Comparison of ENCODE assay signal across 2 cellular contexts in the genomic region with DNA sequence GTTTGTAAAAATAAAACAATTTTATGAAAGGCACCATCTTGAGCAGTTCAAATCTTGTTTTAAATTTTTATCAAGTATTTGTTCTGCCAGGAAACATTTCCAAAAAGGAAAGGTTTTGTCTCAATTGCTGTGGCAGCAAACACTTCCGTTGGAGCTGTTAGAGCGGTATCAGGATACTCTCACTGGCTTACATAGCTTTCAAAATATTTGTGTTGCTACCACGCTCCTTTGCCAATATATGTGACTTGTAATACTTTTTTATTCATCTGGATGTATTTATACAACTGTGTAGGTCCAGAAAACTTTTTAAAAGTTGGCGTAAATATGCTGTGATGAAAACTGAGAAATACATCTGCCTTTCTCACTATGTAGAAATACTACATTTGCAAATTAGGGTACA.
TF ChIP-seq lines count a peak whose summit lies in the region.

No MANE protein-coding gene starts in this region.

TF ChIP-seq in IMR-90, 13 proteins besides CTCF, POLR2A, EP300 and RAD21:
- no peak for TF ChIP-seq CEBPB (IDR thresholded peaks at IDR 0.05; ENCODE audit: low read depth, low read length)
- TF ChIP-seq, protein P1, sequence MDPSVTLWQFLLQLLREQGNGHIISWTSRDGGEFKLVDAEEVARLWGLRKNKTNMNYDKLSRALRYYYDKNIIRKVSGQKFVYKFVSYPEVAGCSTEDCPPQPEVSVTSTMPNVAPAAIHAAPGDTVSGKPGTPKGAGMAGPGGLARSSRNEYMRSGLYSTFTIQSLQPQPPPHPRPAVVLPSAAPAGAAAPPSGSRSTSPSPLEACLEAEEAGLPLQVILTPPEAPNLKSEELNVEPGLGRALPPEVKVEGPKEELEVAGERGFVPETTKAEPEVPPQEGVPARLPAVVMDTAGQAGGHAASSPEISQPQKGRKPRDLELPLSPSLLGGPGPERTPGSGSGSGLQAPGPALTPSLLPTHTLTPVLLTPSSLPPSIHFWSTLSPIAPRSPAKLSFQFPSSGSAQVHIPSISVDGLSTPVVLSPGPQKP (IDR thresholded peaks at IDR 0.05; ENCODE audit: borderline replicate concordance, low read depth, low read length), result no peak

TF ChIP-seq in endothelial cell of umbilical vein, 7 proteins besides CTCF, POLR2A, EP300 and RAD21:
- TF ChIP-seq GATA2 (IDR thresholded peaks at IDR 0.05; ENCODE audit: insufficient read depth, insufficient read length, low read depth, low read length), result no peak
- TF ChIP-seq JUN (IDR thresholded peaks at IDR 0.05; ENCODE audit: borderline replicate concordance, insufficient read depth, insufficient read length, low read depth), result no peak
- TF ChIP-seq, protein P2, sequence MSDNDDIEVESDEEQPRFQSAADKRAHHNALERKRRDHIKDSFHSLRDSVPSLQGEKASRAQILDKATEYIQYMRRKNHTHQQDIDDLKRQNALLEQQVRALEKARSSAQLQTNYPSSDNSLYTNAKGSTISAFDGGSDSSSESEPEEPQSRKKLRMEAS (IDR thresholded peaks at IDR 0.05; ENCODE audit: insufficient read depth, insufficient read length), result no peak
- no peak for TF ChIP-seq FOS (IDR thresholded peaks at IDR 0.05; ENCODE audit: borderline replicate concordance, insufficient read depth, low read length)
- TF ChIP-seq MYC (IDR thresholded peaks at IDR 0.05; ENCODE audit: low read depth, low read length), result no peak
- TF ChIP-seq POLR2AphosphoS5 (IDR thresholded peaks at IDR 0.05; ENCODE audit: insufficient read depth, low read depth, low read length), result no peak
- no peak for TF ChIP-seq EZH2 (IDR thresholded peaks at IDR 0.05; ENCODE audit: borderline replicate concordance, low read depth, low read length, severe bottlenecking)
